In genomic region chr21:26115899-26116298, GRCh38 we compare ENCODE assay signal across 10 cellular contexts. TPM values are rescaled to one million over a fixed set of nuclear protein-coding genes. Genes with fewer than 3 reads are reported as not detected.
DNase-seq lines count a peak whose midpoint lies in the region; ATAC-seq and TF ChIP-seq lines count a peak whose summit lies in the region.
"Had no signal": no experiment of that assay in that cellular context is flagged by ENCODE, and none has a peak within 500 bp of the region (broad histone marks: within the 10 kb centered on the region; RNA-seq: fewer than 3 reads in every experiment).

No MANE protein-coding gene starts in this region.

- no peaks in the 10 kb centered on the region for H3K27me3 Mint-ChIP-seq in CD4-positive, alpha-beta T cell
- H3K27me3 Mint-ChIP-seq: activated naive CD4-positive, alpha-beta T cell treated with anti-CD3 and anti-CD28 coated beads, Interleukin-2, amount 10 ng/mL, durations not matched to agents 7 days and 5 days; CD4-positive, CD25-positive, alpha-beta regulatory T cell had no signal

- H3K9me3 Mint-ChIP-seq in CD4-positive, alpha-beta T cell: no peaks in the 10 kb centered on the region
- H3K9me3 Mint-ChIP-seq: activated naive CD4-positive, alpha-beta T cell treated with anti-CD3 and anti-CD28 coated beads, Interleukin-2, amount 10 ng/mL, durations not matched to agents 7 days and 5 days; CD4-positive, CD25-positive, alpha-beta regulatory T cell had no signal

- DNase-seq in AG04450 (ENCODE audit: low read depth, low spot score) (peak; percentile 18), NCI-H1105 (lab: John Stamatoyannopoulos, UW) (peak; percentile 12), midbrain (lab: John Stamatoyannopoulos, UW) (peak; percentile 82), glomerular visceral epithelial cell (ENCODE audit: extremely low spot score) (no peak)
- no peak for DNase-seq in CD4-positive, alpha-beta T cell
- DNase-seq: activated naive CD4-positive, alpha-beta T cell treated with anti-CD3 and anti-CD28 coated beads, Interleukin-2, amount 10 ng/mL, durations not matched to agents 7 days and 5 days; CD4-positive, CD25-positive, alpha-beta regulatory T cell had no signal

- peaks cover 34% of the 10 kb centered on the region for H3K4me1 Mint-ChIP-seq in CD4-positive, alpha-beta T cell (ENCODE audit: low read depth)

- H3K9ac ChIP-seq in endocrine pancreas (ENCODE audit: control insufficient read depth, insufficient read depth, low read length): no peak overlapping the region

- TF ChIP-seq CTCF in AG04450 (IDR thresholded peaks at IDR 0.05; ENCODE audit: low read depth, low read length): no peak
- TF ChIP-seq CTCF in CD4-positive, alpha-beta T cell (IDR thresholded peaks at IDR 0.05): no peak

- H3K9me3 ChIP-seq in AG04450 (ENCODE audit: control insufficient read depth, insufficient read depth, low read length): no peaks in the 10 kb centered on the region
- H3K9me3 ChIP-seq in endocrine pancreas (ENCODE audit: control insufficient read depth, low read length): no peaks in the 10 kb centered on the region
- no peaks in the 10 kb centered on the region for H3K9me3 ChIP-seq in CD4-positive, alpha-beta T cell (ENCODE audit: control insufficient read depth, low read length)

- peaks cover 19% of the 10 kb centered on the region for H3K36me3 Mint-ChIP-seq in CD4-positive, alpha-beta T cell (ENCODE audit: low read depth)
- H3K36me3 Mint-ChIP-seq: activated naive CD4-positive, alpha-beta T cell treated with anti-CD3 and anti-CD28 coated beads, Interleukin-2, amount 10 ng/mL, durations not matched to agents 7 days and 5 days had no signal

- H3K4me1 ChIP-seq in endocrine pancreas (ENCODE audit: control insufficient read depth, insufficient read depth, low read length): peaks cover 16% of the 10 kb centered on the region

- POLR2A ChIA-PET in AG04450 (lab: Yijun Ruan, JAX): no interaction called here
- POLR2A ChIA-PET in CD4-positive, alpha-beta T cell (lab: Charles Lee): no interaction called here

- intact Hi-C loops in CD4-positive, alpha-beta T cell (cut with DNase I, micrococcal nuclease): no loop called here

- H3K4me3 ChIP-seq in AG04450 (ENCODE audit: low read depth, low read length) (no peak overlapping the region), endocrine pancreas (ENCODE audit: control insufficient read depth, insufficient read depth, low read length) (peak overlapping the region; percentile 12)

- H3K36me3 ChIP-seq in endocrine pancreas (ENCODE audit: control insufficient read depth, insufficient read depth, low read length): no peaks in the 10 kb centered on the region

- no peak overlapping the region for H3K27ac ChIP-seq in AG04450 (ENCODE audit: low read depth, low read length)
- no peak overlapping the region for H3K27ac ChIP-seq in CD4-positive, alpha-beta T cell (ENCODE audit: low read depth, low read length)

- no peak overlapping the region for H3K27ac Mint-ChIP-seq in CD4-positive, alpha-beta T cell
- H3K27ac Mint-ChIP-seq: activated naive CD4-positive, alpha-beta T cell treated with anti-CD3 and anti-CD28 coated beads, Interleukin-2, amount 10 ng/mL, durations not matched to agents 7 days and 5 days had no signal

- ATAC-seq in GM18498 (IDR thresholded peaks at IDR 0.05; ENCODE audit: unreplicated experiment) (no peak), GM18907 (IDR thresholded peaks at IDR 0.05; ENCODE audit: unreplicated experiment) (no peak)
- ATAC-seq in CD4-positive, alpha-beta T cell (ENCODE audit: poor library complexity): no peak

- CTCF ChIA-PET in AG04450 (lab: Charles Lee): no interaction called here
- CTCF ChIA-PET in CD4-positive, alpha-beta T cell (lab: Charles Lee): no interaction called here

- H3K27me3 ChIP-seq in AG04450 (ENCODE audit: control insufficient read depth, insufficient read depth, low read length): no peaks in the 10 kb centered on the region
- H3K27me3 ChIP-seq in endocrine pancreas (ENCODE audit: control insufficient read depth, insufficient read depth, low read length): no peaks in the 10 kb centered on the region
- H3K27me3 ChIP-seq in CD4-positive, alpha-beta T cell (ENCODE audit: control insufficient read depth, insufficient read depth, low read length): no peaks in the 10 kb centered on the region

- H3K4me3 Mint-ChIP-seq in CD4-positive, alpha-beta T cell: no peak overlapping the region
- H3K4me3 Mint-ChIP-seq: activated naive CD4-positive, alpha-beta T cell treated with anti-CD3 and anti-CD28 coated beads, Interleukin-2, amount 10 ng/mL, durations not matched to agents 7 days and 5 days; CD4-positive, CD25-positive, alpha-beta regulatory T cell had no signal

RNA-seq across cellular contexts. Expression of gene APP, which starts 54.7 kb away (rescaled TPM):
- polyA plus RNA-seq in AG04450 (2011; rRNA removed): 793 and 870 TPM in 2 replicates
- polyA minus RNA-seq in AG04450 (2011; rRNA and poly(A)+ RNA removed): 431 and 505 TPM in 2 replicates
- total RNA-seq in CD4-positive, alpha-beta T cell: 10 to 100 TPM; 43.6 to 44.4 TPM

Comparison
In these comparisons a context has a peak if more than half of its experiments do, and no peak if none do; other contexts are left out.
1. DNase-seq: peak in AG04450 (single experiment), NCI-H1105 (single experiment) and midbrain (single experiment); none in glomerular visceral epithelial cell (single experiment) and CD4-positive, alpha-beta T cell (0 of 10).